In the genomic region with DNA sequence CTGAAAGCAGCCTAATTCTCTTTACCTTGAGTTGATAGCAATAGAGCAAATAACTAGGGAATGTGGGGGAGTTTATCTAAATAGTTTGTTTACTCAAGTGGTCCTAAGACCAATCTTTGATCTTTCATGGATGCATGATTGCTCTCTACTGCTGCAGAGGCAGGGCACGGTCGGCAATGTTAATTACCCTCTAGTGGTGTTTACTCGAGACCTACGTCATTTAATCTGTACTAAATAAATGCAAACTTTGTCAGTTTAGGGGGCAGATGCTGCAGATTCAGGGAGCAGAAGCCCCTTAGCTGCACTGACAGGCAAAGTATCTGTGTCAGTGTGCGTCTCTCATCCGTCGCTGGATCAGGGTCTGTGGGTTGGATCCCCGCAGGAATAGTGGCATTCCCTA, we compare ENCODE assay signal across 25 cellular contexts. TPM values are rescaled to one million over a fixed set of nuclear protein-coding genes. Genes with fewer than 3 reads are reported as not detected.
DNase-seq lines count a peak whose midpoint lies in the region; ATAC-seq, FAIRE-seq and TF ChIP-seq lines count a peak whose summit lies in the region.
"Had no signal": no experiment of that assay in that cellular context is flagged by ENCODE, and none has a peak within 500 bp of the region (broad histone marks: within the 10 kb centered on the region; RNA-seq: fewer than 3 reads in every experiment).

No MANE protein-coding gene starts in this region.

- H3K9me3 ChIP-seq in HepG2 (ENCODE audit: low read length) (peaks cover 11% of the 10 kb centered on the region), right lobe of liver (no peaks in the 10 kb centered on the region), H1 (ENCODE audit: insufficient read depth in 2 of 2, low read depth in 1 of 2, low read length in 1 of 2) (peaks cover 12 to 13% of the 10 kb centered on the region in 2 experiments)
- H3K9me3 ChIP-seq: A549, BE2C had no signal

- H3K79me2 ChIP-seq in HepG2 (ENCODE audit: insufficient read depth, low read length): no peaks in the 10 kb centered on the region
- H3K79me2 ChIP-seq in H1 (ENCODE audit: control insufficient read depth in 1 of 2, insufficient read depth in 2 of 2, low read length in 2 of 2): no peaks in the 10 kb centered on the region
- H3K79me2 ChIP-seq in mesendoderm (ENCODE audit: control insufficient read depth, insufficient read depth, low read length): no peaks in the 10 kb centered on the region

- POLR2A ChIA-PET in HepG2 (lab: Yijun Ruan, JAX) (no interaction called here), H1 (lab: Charles Lee; ENCODE audit: partially characterized antibody) (no interaction called here)

- intact Hi-C loops in HepG2 (cut with micrococcal nuclease; ENCODE audit: unreplicated experiment) (loop anchor here (10.0 kb wide), 1 partner anchor 292 kb away; no protein-coding TSS in a partner anchor), right lobe of liver (cut with DNase I) (no loop called here)

- no peak overlapping the region for H2BK120ac ChIP-seq in H1 (replicated peaks; ENCODE audit: low read depth, low read length)
- H2BK120ac ChIP-seq in mesendoderm (ENCODE audit: low read depth, low read length): no peak overlapping the region

- no peak overlapping the region for H4K8ac ChIP-seq in H1 (ENCODE audit: extremely low read depth, insufficient read depth, low read length)
- no peak overlapping the region for H4K8ac ChIP-seq in mesendoderm (ENCODE audit: low read depth, low read length)

- H2BK5ac ChIP-seq in H1 (ENCODE audit: low read depth, low read length) (no peak overlapping the region), mesendoderm (ENCODE audit: low read length) (no peak overlapping the region)

- H2BK20ac ChIP-seq in H1 (ENCODE audit: low read length): no peak overlapping the region

- WGBS in HepG2 (ENCODE audit: low lambda C conversion rate): 19% methylated on average over 4 of the region's 8 CpGs
- WGBS in right lobe of liver (ENCODE audit: insufficient coverage, low coverage, low lambda C conversion rate, missing lambda C conversion rate): 90% methylated on average over 4 of the region's 8 CpGs
- 96% methylated on average over 8 of the region's 8 CpGs; no CpG with 5 or more reads in 1 of the 2 experiments for WGBS in H1 (ENCODE audit: extremely low coverage in 1 of 2, insufficient coverage in 1 of 2, insufficient read length in 1 of 2, insufficient replicate concordance in 2 of 2, low coverage in 1 of 2, low lambda C conversion rate in 2 of 2, missing lambda C conversion rate in 1 of 2), 2 experiments
- WGBS in mesendoderm (ENCODE audit: extremely low coverage, insufficient coverage, low lambda C conversion rate): no CpG with 5 or more reads among the region's 8 CpGs

- TF ChIP-seq CTCF in HepG2 (CRISPR knock-in tag; IDR thresholded peaks at IDR 0.05) (no peak), right lobe of liver (IDR thresholded peaks at IDR 0.05) (no peak), H1 (IDR thresholded peaks at IDR 0.05; ENCODE audit: control extremely low read depth in 1 of 3, insufficient read depth in 1 of 3, low read depth in 1 of 3, low read length in 3 of 3) (no peak)

- no peak overlapping the region for H4K91ac ChIP-seq in H1 (replicated peaks; ENCODE audit: insufficient read length, low read length)

- H2BK12ac ChIP-seq in H1 (ENCODE audit: low read depth, low read length): no peak overlapping the region

- no peak overlapping the region for H3K23ac ChIP-seq in H1 (ENCODE audit: insufficient read length)
- H3K23ac ChIP-seq in mesendoderm (ENCODE audit: low read length): no peak overlapping the region

- TF ChIP-seq RAD21 in HepG2 (CRISPR knock-in tag; IDR thresholded peaks at IDR 0.05) (no peak), H1 (IDR thresholded peaks at IDR 0.05 in 1 of 2, conservative IDR thresholded peaks at IDR 0.05 in 1 of 2; ENCODE audit: low read depth in 2 of 2, low read length in 2 of 2) (no peak)

- H3K18ac ChIP-seq in H1 (ENCODE audit: extremely low read depth, low read length) (no peak overlapping the region), mesendoderm (ENCODE audit: low read length) (no peak overlapping the region)

- no peak overlapping the region for H3K14ac ChIP-seq in H1 (ENCODE audit: insufficient read length)

- peak; percentile 90 for DNase-seq in HepG2 (ENCODE audit: low spot score)
- no peak for DNase-seq in right lobe of liver
- DNase-seq in H1 (ENCODE audit: low read depth in 1 of 2, low spot score in 2 of 2): no peak
- no peak for DNase-seq in mesendoderm
- DNase-seq in NCI-H2107 treated with DMSO at 0.1 percent for 48 hours (lab: John Stamatoyannopoulos, UW; ENCODE audit: unreplicated experiment): no peak
- DNase-seq in NCI-H1048 (lab: John Stamatoyannopoulos, UW): no peak
- DNase-seq: 8988T; ACHN; AML-193; BE2C; CD4-positive, alpha-beta T cell; CD8-positive, alpha-beta memory T cell; DMS 273 treated with DMSO at 0.1 percent for 48 hours; DMS79; EL; GDM1; GOT3; H7; HCEC 1CT had no signal

- H4K20me1 ChIP-seq in HepG2 (ENCODE audit: insufficient read depth, low read length) (no peaks in the 10 kb centered on the region), H1 (replicated peaks in 1 of 2; ENCODE audit: control insufficient read depth in 1 of 2, insufficient read depth in 2 of 2, low read length in 2 of 2) (no peaks in the 10 kb centered on the region)
- H4K20me1 ChIP-seq: BLaER1 treated with 17β-estradiol and CSF1 and Interleukin-3, amounts not matched to agents 10 nM and 100 nM had no signal

- H3K4me3 ChIP-seq in HepG2 (replicated peaks in 1 of 3; ENCODE audit: insufficient read depth in 1 of 3, low read depth in 2 of 3, low read length in 3 of 3) (no peak overlapping the region), right lobe of liver (no peak overlapping the region), H1 (ENCODE audit: extremely low read depth in 1 of 4, insufficient read depth in 2 of 4, low read depth in 3 of 4, low read length in 4 of 4) (no peak overlapping the region), mesendoderm (ENCODE audit: low read length) (peak overlapping the region; percentile 4)
- H3K4me3 ChIP-seq: A549; BLaER1 treated with 17β-estradiol and CSF1 and Interleukin-3, amounts not matched to agents 10 nM and 100 nM; GM12878 had no signal

- TF ChIP-seq POLR2A in HepG2 (IDR thresholded peaks at IDR 0.05; ENCODE audit: insufficient read depth in 1 of 2, low read depth in 2 of 2, low read length in 2 of 2) (no peak), right lobe of liver (IDR thresholded peaks at IDR 0.05) (no peak), H1 (IDR thresholded peaks at IDR 0.05; ENCODE audit: control extremely low read depth in 1 of 2, low read depth in 2 of 2, low read length in 2 of 2) (no peak)

- H2AFZ ChIP-seq in HepG2 (ENCODE audit: low read length) (no peak overlapping the region), H1 (ENCODE audit: low read length) (no peak overlapping the region)

- in situ Hi-C loops in HepG2 (cut with HindIII; ENCODE audit: extremely low pct_ligation_motif_present, low pct_unique_long_range_greater_than_20kb): no loop called here

- H2BK15ac ChIP-seq in H1 (ENCODE audit: low read length): no peak overlapping the region
- H2BK15ac ChIP-seq in mesendoderm (replicated peaks; ENCODE audit: low read depth): no peak overlapping the region

- ATAC-seq in HepG2 (peak; percentile 87), right lobe of liver (no peak), GM21367 (IDR thresholded peaks at IDR 0.05; ENCODE audit: unreplicated experiment) (no peak)
- ATAC-seq: A549, GM12878 had no signal

- no TSS peak for BruUV-seq in HepG2 (replicated peaks; lab: Mats Ljungman, UMichigan)

- H3K27ac ChIP-seq in HepG2 (ENCODE audit: extremely low read length, insufficient read depth, low read length) (peak overlapping the region; percentile 49), right lobe of liver (no peak overlapping the region), H1 (ENCODE audit: low read depth, low read length) (no peak overlapping the region), mesendoderm (ENCODE audit: low read depth, low read length) (no peak overlapping the region)
- H3K27ac ChIP-seq: A549; BLaER1 treated with 17β-estradiol and CSF1 and Interleukin-3, amounts not matched to agents 10 nM and 100 nM had no signal

- H3K4me2 ChIP-seq in HepG2 (ENCODE audit: low read depth, low read length) (no peak overlapping the region), H1 (ENCODE audit: insufficient read depth in 1 of 2, low read depth in 2 of 2, low read length in 2 of 2) (no peak overlapping the region), mesendoderm (ENCODE audit: low read length) (no peak overlapping the region)
- H3K4me2 ChIP-seq: A549; BLaER1 treated with 17β-estradiol and CSF1 and Interleukin-3, amounts not matched to agents 10 nM and 100 nM had no signal

- FAIRE-seq in HepG2 (lab: Jason Lieb, UNC) (no peak), H1 (lab: Jason Lieb, UNC) (no peak)
- FAIRE-seq: A549, D721Med, GM12878, GM18507 had no signal

- H3K9ac ChIP-seq in HepG2 (ENCODE audit: insufficient read depth, low read depth, low read length) (no peak overlapping the region), H1 (replicated peaks in 1 of 4; ENCODE audit: extremely low read depth in 1 of 4, low read depth in 3 of 4, low read length in 3 of 4) (no peak overlapping the region), mesendoderm (ENCODE audit: low read length) (no peak overlapping the region)
- H3K9ac ChIP-seq: BLaER1 treated with 17β-estradiol and CSF1 and Interleukin-3, amounts not matched to agents 10 nM and 100 nM had no signal

- H3K4me1 ChIP-seq in HepG2 (ENCODE audit: insufficient read depth, low read length) (peaks cover 72% of the 10 kb centered on the region), right lobe of liver (no peaks in the 10 kb centered on the region), H1 (replicated peaks in 1 of 4; ENCODE audit: control insufficient read depth in 3 of 4, insufficient read depth in 4 of 4, low read length in 3 of 4) (peaks cover 0 to 10% (median 4%) of the 10 kb centered on the region in 4 experiments; a peak in 3 of 7 replicates), mesendoderm (ENCODE audit: control insufficient read depth, low read depth, low read length) (no peaks in the 10 kb centered on the region)
- H3K4me1 ChIP-seq: A549, BE2C had no signal

- no peak overlapping the region for H3K56ac ChIP-seq in H1 (replicated peaks; ENCODE audit: insufficient read length, low read depth, low read length)
- no peak overlapping the region for H3K56ac ChIP-seq in mesendoderm (ENCODE audit: low read length)

- TF ChIP-seq EP300 in HepG2 (IDR thresholded peaks at IDR 0.05; ENCODE audit: low read depth in 2 of 2, low read length in 2 of 2) (peak in 1 of 2 experiments; percentile 74; a peak in 2 of 4 replicates), HepG2 (CRISPR knock-in tag; IDR thresholded peaks at IDR 0.05; ENCODE audit: borderline replicate concordance) (peak; percentile 43; the same call in 1 of the 2 replicates), H1 (IDR thresholded peaks at IDR 0.05; ENCODE audit: borderline replicate concordance in 1 of 2, low read depth in 2 of 2, low read length in 2 of 2) (no peak)

- H2AK5ac ChIP-seq in H1 (ENCODE audit: low read depth, low read length) (peak overlapping the region; percentile 46; the same call in 1 of the 2 replicates), mesendoderm (ENCODE audit: low read length) (no peak overlapping the region)

- no peaks in the 10 kb centered on the region for H3K79me1 ChIP-seq in H1 (ENCODE audit: low read depth, low read length)
- no peaks in the 10 kb centered on the region for H3K79me1 ChIP-seq in mesendoderm (ENCODE audit: low read length)

- H3K4ac ChIP-seq in H1 (replicated peaks; ENCODE audit: insufficient read length, low read depth, low read length): no peak overlapping the region
- no peak overlapping the region for H3K4ac ChIP-seq in mesendoderm (ENCODE audit: low read depth, low read length)

- H3K27me3 ChIP-seq in HepG2 (ENCODE audit: control insufficient read depth in 1 of 2, insufficient read depth in 2 of 2, low read length in 2 of 2) (no peaks in the 10 kb centered on the region), right lobe of liver (no peaks in the 10 kb centered on the region), H1 (replicated peaks in 1 of 4; ENCODE audit: control insufficient read depth in 3 of 4, extremely low read depth in 1 of 4, insufficient read depth in 3 of 4, low read length in 3 of 4) (no peaks in the 10 kb centered on the region), mesendoderm (ENCODE audit: insufficient read depth, low read length, poor library complexity) (no peaks in the 10 kb centered on the region)
- H3K27me3 ChIP-seq: BE2C; BLaER1 treated with 17β-estradiol and CSF1 and Interleukin-3, amounts not matched to agents 10 nM and 100 nM had no signal

- H3K23me2 ChIP-seq in H1 (ENCODE audit: low read depth, low read length): no peaks in the 10 kb centered on the region

- no peaks in the 10 kb centered on the region for H3K36me3 ChIP-seq in HepG2 (replicated peaks in 1 of 2; ENCODE audit: control insufficient read depth in 1 of 2, insufficient read depth in 2 of 2, low read length in 2 of 2)
- no peaks in the 10 kb centered on the region for H3K36me3 ChIP-seq in right lobe of liver
- H3K36me3 ChIP-seq in H1 (ENCODE audit: control insufficient read depth in 2 of 4, insufficient read depth in 4 of 4, low read length in 3 of 4): peaks cover 2 to 20% (median 12%) of the 10 kb centered on the region in 4 experiments; a peak in 6 of 8 replicates
- peaks cover 1% of the 10 kb centered on the region for H3K36me3 ChIP-seq in mesendoderm (ENCODE audit: control insufficient read depth, insufficient read depth, low read length)
- H3K36me3 ChIP-seq: BE2C had no signal

- no peak overlapping the region for H4K5ac ChIP-seq in H1 (ENCODE audit: insufficient read length, low read depth, low read length)
- no peak overlapping the region for H4K5ac ChIP-seq in mesendoderm (ENCODE audit: low read length)

- CTCF ChIA-PET in HepG2 (lab: Yijun Ruan, JAX; ENCODE audit: low intra/inter-chr PET ratio, low total read pairs): no interaction called here
- CTCF ChIA-PET in H1 (lab: Charles Lee; ENCODE audit: partially characterized antibody): interaction anchor here (5.7 kb wide), 1 partner anchor 12 kb away, joined by 52 read pairs; no protein-coding TSS in a partner anchor

RNA-seq across cellular contexts. Expression of a gene that starts 6.9 kb away (rescaled TPM):
- total RNA-seq in HepG2 (2016; rRNA removed; fragmentation: Illumina TruSeq; extraction: Trizol): 17.2 and 25.2 TPM in 2 replicates
- total RNA-seq in HepG2 (2016; cell fraction: cytosol; rRNA removed; fragmentation: Illumina TruSeq; extraction: Trizol; ENCODE audit: low read depth): 6.0 and 8.2 TPM in 2 replicates
- total RNA-seq in HepG2 (2016; cell fraction: insoluble cytoplasmic fraction; rRNA removed; fragmentation: Illumina TruSeq; extraction: Trizol): 18.1 and 25.5 TPM in 2 replicates
- total RNA-seq in HepG2 (2016; cell fraction: membrane; rRNA removed; fragmentation: Illumina TruSeq; extraction: Trizol): 10.8 and 11.0 TPM in 2 replicates
- total RNA-seq in HepG2 (2016; cell fraction: nucleus; rRNA removed; fragmentation: Illumina TruSeq; extraction: Trizol): 11.3 and 12.1 TPM in 2 replicates
- polyA plus RNA-seq in HepG2 (2011; rRNA removed): 4.7 and 5.5 TPM in 2 replicates
- 4.0 and 5.2 TPM in 2 replicates for polyA plus RNA-seq in HepG2 (2011; cell fraction: cytosol; rRNA removed)
- polyA plus RNA-seq in HepG2 (2011; cell fraction: nucleus; rRNA removed): 1.7 and 2.3 TPM in 2 replicates
- polyA plus RNA-seq in HepG2 (2012): 7.0 and 7.1 TPM in 2 replicates
- polyA plus RNA-seq in HepG2 (2016; cell fraction: cytosol; fragmentation: Illumina TruSeq; extraction: Trizol; ENCODE audit: low read depth): 2.7 and 3.5 TPM in 2 replicates
- 19.5 and 22.1 TPM in 2 replicates for polyA plus RNA-seq in HepG2 (2016; cell fraction: insoluble cytoplasmic fraction; fragmentation: Illumina TruSeq; extraction: Trizol; ENCODE audit: low read depth)
- 5.7 and 6.9 TPM in 2 replicates for polyA plus RNA-seq in HepG2 (2016; cell fraction: membrane; fragmentation: Illumina TruSeq; extraction: Trizol; ENCODE audit: low read depth)
- polyA plus RNA-seq in HepG2 (2016; cell fraction: nucleus; fragmentation: Illumina TruSeq; extraction: Trizol; ENCODE audit: insufficient read depth, low read depth): 6.8 and 8.1 TPM in 2 replicates
- 4.5 and 10.4 TPM in 2 replicates for polyA minus RNA-seq in HepG2 (2011; rRNA and poly(A)+ RNA removed; ENCODE audit: low replicate concordance)
- polyA minus RNA-seq in HepG2 (2011; cell fraction: cytosol; rRNA and poly(A)+ RNA removed): 2.9 and 3.2 TPM in 2 replicates
- 10.2 and 10.3 TPM in 2 replicates for polyA minus RNA-seq in HepG2 (2011; cell fraction: nucleus; rRNA and poly(A)+ RNA removed)
- total RNA-seq in right lobe of liver: 1 to 10 TPM; 4.0 to 6.3 (median 4.9) TPM
- 19.1 and 19.5 TPM in 2 replicates for total RNA-seq in H1 (2021; fragmentation: NEBNext Ultra II Directional; extraction: Animal tissue kit (Norgen Biotek cat#: 25700))
- polyA plus RNA-seq in H1 (2011; rRNA removed): 8.2 and 14.6 TPM in 2 replicates
- polyA plus RNA-seq in H1 (2011; cell fraction: cytosol; rRNA removed): 16.8 TPM
- 5.6 TPM for polyA plus RNA-seq in H1 (2011; cell fraction: nucleus; rRNA removed)
- polyA plus RNA-seq in H1 (2012, experiment 1 of 2): 24.6 to 33.9 TPM (median 25.6 TPM) in 4 replicates
- polyA plus RNA-seq in H1 (2012, experiment 2 of 2): 4.9 TPM
- 11.1 TPM for polyA plus RNA-seq in H1 (2013, experiment 1 of 2)
- 12.6 TPM for polyA plus RNA-seq in H1 (2013, experiment 2 of 2)
- polyA minus RNA-seq in H1 (2011; rRNA and poly(A)+ RNA removed): 17.9 TPM in 2 replicates
- 8.7 TPM for polyA minus RNA-seq in H1 (2011; cell fraction: cytosol; rRNA and poly(A)+ RNA removed)
- 17.5 TPM for polyA minus RNA-seq in H1 (2011; cell fraction: nucleus; rRNA and poly(A)+ RNA removed)
- polyA plus RNA-seq in mesendoderm (2013, experiment 1 of 2): 8.6 TPM
- polyA plus RNA-seq in mesendoderm (2013, experiment 2 of 2): 7.6 TPM

RNA-seq across cellular contexts. Expression of a gene that starts 7.0 kb away (rescaled TPM):
- 22.3 and 24.2 TPM in 2 replicates for total RNA-seq in HepG2 (2016; rRNA removed; fragmentation: Illumina TruSeq; extraction: Trizol)
- 8.5 and 9.3 TPM in 2 replicates for total RNA-seq in HepG2 (2016; cell fraction: cytosol; rRNA removed; fragmentation: Illumina TruSeq; extraction: Trizol; ENCODE audit: low read depth)
- 22.7 and 26.6 TPM in 2 replicates for total RNA-seq in HepG2 (2016; cell fraction: insoluble cytoplasmic fraction; rRNA removed; fragmentation: Illumina TruSeq; extraction: Trizol)
- total RNA-seq in HepG2 (2016; cell fraction: membrane; rRNA removed; fragmentation: Illumina TruSeq; extraction: Trizol): 19.1 and 19.6 TPM in 2 replicates
- 13.8 and 19.9 TPM in 2 replicates for total RNA-seq in HepG2 (2016; cell fraction: nucleus; rRNA removed; fragmentation: Illumina TruSeq; extraction: Trizol)
- polyA plus RNA-seq in HepG2 (2011; rRNA removed): 6.4 and 8.2 TPM in 2 replicates
- 5.0 and 5.5 TPM in 2 replicates for polyA plus RNA-seq in HepG2 (2011; cell fraction: cytosol; rRNA removed)
- 3.4 and 3.8 TPM in 2 replicates for polyA plus RNA-seq in HepG2 (2011; cell fraction: nucleus; rRNA removed)
- 7.6 and 8.7 TPM in 2 replicates for polyA plus RNA-seq in HepG2 (2012)
- 5.1 and 6.2 TPM in 2 replicates for polyA plus RNA-seq in HepG2 (2016; cell fraction: cytosol; fragmentation: Illumina TruSeq; extraction: Trizol; ENCODE audit: low read depth)
- polyA plus RNA-seq in HepG2 (2016; cell fraction: insoluble cytoplasmic fraction; fragmentation: Illumina TruSeq; extraction: Trizol; ENCODE audit: low read depth): 18.4 and 18.9 TPM in 2 replicates
- 9.0 and 9.9 TPM in 2 replicates for polyA plus RNA-seq in HepG2 (2016; cell fraction: membrane; fragmentation: Illumina TruSeq; extraction: Trizol; ENCODE audit: low read depth)
- 11.0 and 15.2 TPM in 2 replicates for polyA plus RNA-seq in HepG2 (2016; cell fraction: nucleus; fragmentation: Illumina TruSeq; extraction: Trizol; ENCODE audit: insufficient read depth, low read depth)
- polyA minus RNA-seq in HepG2 (2011; rRNA and poly(A)+ RNA removed; ENCODE audit: low replicate concordance): 12.6 and 15.4 TPM in 2 replicates
- 5.0 and 5.5 TPM in 2 replicates for polyA minus RNA-seq in HepG2 (2011; cell fraction: cytosol; rRNA and poly(A)+ RNA removed)
- polyA minus RNA-seq in HepG2 (2011; cell fraction: nucleus; rRNA and poly(A)+ RNA removed): 18.9 and 19.0 TPM in 2 replicates
- 1 to 10 TPM; 6.0 to 8.8 (median 7.8) TPM for total RNA-seq in right lobe of liver
- total RNA-seq in H1 (2021; fragmentation: NEBNext Ultra II Directional; extraction: Animal tissue kit (Norgen Biotek cat#: 25700)): 22.0 and 22.2 TPM in 2 replicates
- 5.6 and 7.8 TPM in 2 replicates for polyA plus RNA-seq in H1 (2011; rRNA removed)
- polyA plus RNA-seq in H1 (2011; cell fraction: cytosol; rRNA removed): 12.2 TPM
- 10.3 TPM for polyA plus RNA-seq in H1 (2011; cell fraction: nucleus; rRNA removed)
- 11.5 to 20.0 TPM (median 14.2 TPM) in 4 replicates for polyA plus RNA-seq in H1 (2012, experiment 1 of 2)
- 3.7 TPM for polyA plus RNA-seq in H1 (2012, experiment 2 of 2)
- 9.4 TPM for polyA plus RNA-seq in H1 (2013, experiment 1 of 2)
- 9.2 TPM for polyA plus RNA-seq in H1 (2013, experiment 2 of 2)
- 21.7 and 24.5 TPM in 2 replicates for polyA minus RNA-seq in H1 (2011; rRNA and poly(A)+ RNA removed)
- polyA minus RNA-seq in H1 (2011; cell fraction: cytosol; rRNA and poly(A)+ RNA removed): 10.4 TPM
- polyA minus RNA-seq in H1 (2011; cell fraction: nucleus; rRNA and poly(A)+ RNA removed): 27.8 TPM
- polyA plus RNA-seq in mesendoderm (2013, experiment 1 of 2): 10.1 TPM
- polyA plus RNA-seq in mesendoderm (2013, experiment 2 of 2): 10.2 TPM
